8 cellular contexts compared by ENCODE assay signal in the genomic region with DNA sequence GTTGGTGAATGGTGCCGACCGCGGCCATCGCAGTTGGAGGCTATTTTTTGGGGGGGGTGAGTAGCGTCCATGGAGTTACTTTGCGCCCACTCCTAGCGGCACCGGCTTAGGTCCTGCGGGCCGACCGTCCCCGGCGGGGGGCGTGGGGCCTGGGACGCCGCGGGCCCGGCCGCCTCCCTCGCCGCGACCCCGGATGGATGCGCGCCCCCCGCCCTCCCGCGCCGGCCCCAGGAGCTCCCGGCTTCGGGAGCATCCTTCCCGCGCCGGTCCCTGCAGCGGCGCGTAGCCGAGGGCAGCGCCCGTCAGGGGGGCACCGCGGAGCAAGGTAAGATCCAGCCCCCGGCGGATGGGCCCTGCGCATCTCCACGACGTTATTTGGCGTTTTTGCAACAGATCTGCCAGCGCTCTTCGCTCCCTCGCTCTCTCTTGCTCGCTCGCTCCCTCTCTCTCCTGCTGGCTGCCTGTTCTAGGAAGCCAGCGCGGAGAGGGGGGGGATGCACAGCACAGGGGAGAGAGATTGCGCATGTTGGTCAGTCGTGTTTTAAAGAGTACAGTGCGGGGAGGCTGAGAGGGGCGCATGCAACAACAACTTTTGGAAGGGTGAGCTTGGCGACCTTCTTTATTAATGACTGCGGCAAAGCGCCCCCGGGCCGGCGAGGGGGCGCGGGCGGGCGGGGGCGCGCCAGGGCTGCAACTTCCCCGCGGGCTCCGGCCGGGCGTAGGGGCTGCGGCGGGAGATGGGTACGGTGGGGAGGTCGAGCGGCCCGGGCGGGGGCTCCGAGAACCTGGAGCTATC. TPM values are rescaled to one million over a fixed set of nuclear protein-coding genes. Genes with fewer than 3 reads are reported as not detected.
DNase-seq lines count a peak whose midpoint lies in the region; ATAC-seq and TF ChIP-seq lines count a peak whose summit lies in the region.

No MANE protein-coding gene starts in this region.

- H3K4me3 ChIP-seq in ACC112 (ENCODE audit: low read depth, low read length) (peak overlapping the region; percentile 97), SJSA1 (peak overlapping the region; percentile 62), neutrophil (ENCODE audit: low read depth in 1 of 2, low read length in 1 of 2) (peak overlapping the region; percentile 83 to 98), tibial artery (peak overlapping the region; percentile 75 to 95)

- H3K27me3 ChIP-seq in ACC112 (ENCODE audit: insufficient read depth, low read length): no peaks in the 10 kb centered on the region
- H3K27me3 ChIP-seq in SJSA1 (replicated peaks): peaks cover 7% of the 10 kb centered on the region
- H3K27me3 ChIP-seq in neutrophil: peaks cover 6% of the 10 kb centered on the region
- H3K27me3 ChIP-seq in tibial artery: no peaks in the 10 kb centered on the region

- peak overlapping the region; percentile 99 for H3K4me3 Mint-ChIP-seq in activated naive CD8-positive, alpha-beta T cell

- in situ Hi-C loops in KBM-7 (cut with MboI; ENCODE audit: low pct_unique_long_range_greater_than_20kb, low sequenced_read_pairs): no loop called here

- peak overlapping the region; percentile 90 for H3K27ac ChIP-seq in ACC112 (ENCODE audit: low read depth, low read length)
- H3K27ac ChIP-seq in SJSA1: peak overlapping the region; percentile 34
- H3K27ac ChIP-seq in neutrophil: peak overlapping the region; percentile 86
- H3K27ac ChIP-seq in tibial artery: peak overlapping the region; percentile 97 to 99

- H2AFZ ChIP-seq in ACC112 (ENCODE audit: low read length, unreplicated experiment): peak overlapping the region; percentile 57

- peaks cover 39% of the 10 kb centered on the region for H3K79me2 ChIP-seq in ACC112 (ENCODE audit: control insufficient read depth, insufficient read depth, low read length, unreplicated experiment)

- peaks cover 43% of the 10 kb centered on the region for H3K4me1 Mint-ChIP-seq in activated naive CD8-positive, alpha-beta T cell (ENCODE audit: low read depth)

- intact Hi-C loops in tibial artery (cut with DNase I; ENCODE audit: low total_unique reads): loop anchor here (2.0 to 10.0 kb wide), 5 partner anchors 51 to 301 kb away; a partner anchor contains a TSS

- peak; percentile 21 for ATAC-seq in GM19035 (IDR thresholded peaks at IDR 0.05; ENCODE audit: unreplicated experiment)

- TF ChIP-seq CTCF in neutrophil (IDR thresholded peaks at IDR 0.05): no peak
- TF ChIP-seq CTCF in tibial artery (IDR thresholded peaks at IDR 0.05): no peak

- H3K9me3 Mint-ChIP-seq in activated naive CD8-positive, alpha-beta T cell (ENCODE audit: low read depth): no peaks in the 10 kb centered on the region

- H3K9me3 ChIP-seq in SJSA1 (replicated peaks) (no peaks in the 10 kb centered on the region), neutrophil (no peaks in the 10 kb centered on the region), tibial artery (no peaks in the 10 kb centered on the region)

- DNase-seq in KBM-7 (peak; percentile 74), SJSA1 (ENCODE audit: low read depth in 1 of 2, low spot score in 2 of 2) (peak; percentile 83 to 84), globus pallidus (ENCODE audit: low spot score) (peak; percentile 83), tibial artery (peak; percentile 84 to 88)

- H3K27ac Mint-ChIP-seq in activated naive CD8-positive, alpha-beta T cell: peak overlapping the region; percentile 98

- H3K4me1 ChIP-seq in ACC112 (ENCODE audit: control insufficient read depth, insufficient read depth, low read length, unreplicated experiment) (peaks cover 25% of the 10 kb centered on the region), SJSA1 (replicated peaks) (peaks cover 28% of the 10 kb centered on the region), neutrophil (ENCODE audit: control insufficient read depth in 1 of 2, insufficient read depth in 1 of 2, low read depth in 1 of 2, low read length in 1 of 2) (peaks cover 14% of the 10 kb centered on the region in 2 experiments), tibial artery (peaks cover 0 to 41% (median 38%) of the 10 kb centered on the region in 4 donors)

- H3K27me3 Mint-ChIP-seq in activated naive CD8-positive, alpha-beta T cell: no peaks in the 10 kb centered on the region

- H3K36me3 ChIP-seq in ACC112 (ENCODE audit: insufficient read depth, low read length): no peaks in the 10 kb centered on the region
- H3K36me3 ChIP-seq in SJSA1: no peaks in the 10 kb centered on the region
- no peaks in the 10 kb centered on the region for H3K36me3 ChIP-seq in neutrophil
- no peaks in the 10 kb centered on the region for H3K36me3 ChIP-seq in tibial artery

- no peaks in the 10 kb centered on the region for H3K36me3 Mint-ChIP-seq in activated naive CD8-positive, alpha-beta T cell

RNA-seq across cellular contexts. Expression of a gene that starts 0.4 kb away (rescaled TPM):
- total RNA-seq in SJSA1 (2014; rRNA removed; shearing (Covaris generic)): 12.5 and 14.6 TPM in 2 replicates

Comparison
In these comparisons a context has a peak if more than half of its experiments do, and no peak if none do; other contexts are left out.
1. Peak in every context shown above with its lines: DNase-seq, ATAC-seq, H3K4me3 ChIP-seq and H3K27ac ChIP-seq.
2. H3K27ac ChIP-seq: peak in every context shown above with its lines; median percentile 98 in tibial artery; 90 in ACC112; 86 in neutrophil; 34 in SJSA1.